9 cellular contexts compared by ENCODE assay signal in the genomic region with DNA sequence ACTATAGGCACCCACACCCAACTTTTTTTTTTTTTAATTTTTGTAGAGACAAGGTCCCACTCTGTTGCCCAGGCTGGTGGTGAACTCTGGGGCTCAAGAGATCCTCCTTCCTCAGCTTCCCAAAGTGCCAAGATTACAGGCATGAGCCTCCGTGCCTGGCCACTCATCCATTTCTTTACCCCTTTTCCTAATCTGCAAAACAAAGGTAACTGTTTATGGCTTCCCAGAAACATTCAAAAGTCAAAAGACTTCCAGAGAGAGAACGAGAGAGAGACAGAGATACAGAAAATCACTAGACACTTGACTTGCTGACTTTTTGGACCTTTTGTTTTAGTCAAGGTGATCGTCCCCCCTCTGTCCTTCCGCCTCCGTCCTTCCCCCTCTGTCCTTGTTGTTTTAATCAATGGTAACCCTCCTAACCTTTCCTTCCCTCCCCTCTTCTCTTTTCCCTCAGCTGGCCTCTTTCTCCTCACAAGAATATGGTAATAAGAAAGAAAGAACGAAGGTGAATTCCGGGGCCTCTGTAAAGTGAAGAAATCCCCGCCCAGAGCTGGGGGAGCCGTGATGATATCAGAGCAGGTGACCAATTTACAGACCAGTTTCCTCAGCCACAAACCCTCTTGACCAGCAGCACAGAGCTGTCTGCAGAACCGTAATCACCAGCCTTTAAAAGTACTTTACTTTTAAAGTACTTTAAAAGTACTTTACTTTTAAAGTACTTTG. TPM values are rescaled to one million over a fixed set of nuclear protein-coding genes. Genes with fewer than 3 reads are reported as not detected.
DNase-seq lines count a peak whose midpoint lies in the region; ATAC-seq and TF ChIP-seq lines count a peak whose summit lies in the region.
"Had no signal": no experiment of that assay in that cellular context is flagged by ENCODE, and none has a peak within 500 bp of the region (broad histone marks: within the 10 kb centered on the region; RNA-seq: fewer than 3 reads in every experiment).

No MANE protein-coding gene starts in this region.

- POLR2A ChIA-PET in activated CD4-positive, alpha-beta memory T cell treated with anti-CD3 and anti-CD28 coated beads for 36 hours (lab: Charles Lee): no interaction called here
- POLR2A ChIA-PET in activated CD4-positive, alpha-beta memory T cell treated with anti-CD3 and anti-CD28 coated beads, Interleukin-2, amount 10 ng/mL, durations not matched to agents 7 days and 5 days (lab: Charles Lee): no interaction called here

- H3K4me3 ChIP-seq in choroid plexus epithelial cell (ENCODE audit: low read depth, low read length): no peak overlapping the region

- no peak for TF ChIP-seq CTCF in choroid plexus epithelial cell (conservative IDR thresholded peaks at IDR 0.05; ENCODE audit: low read depth, low read length)

- peaks cover 4% of the 10 kb centered on the region for H3K9me3 Mint-ChIP-seq in activated CD4-positive, alpha-beta memory T cell treated with anti-CD3 and anti-CD28 coated beads for 36 hours
- peaks cover 4% of the 10 kb centered on the region for H3K9me3 Mint-ChIP-seq in activated CD4-positive, alpha-beta memory T cell treated with anti-CD3 and anti-CD28 coated beads, Interleukin-2, amount 10 ng/mL, durations not matched to agents 7 days and 5 days
- H3K9me3 Mint-ChIP-seq in stimulated activated naive B cell treated with anti-CD40 and anti-IgM and Interleukin-4, amounts not matched to agents 10 μg/mL and 1 μg/mL and 100 μg/mL, for 72 hours: no peaks in the 10 kb centered on the region

- intact Hi-C loops in activated CD4-positive, alpha-beta memory T cell treated with anti-CD3 and anti-CD28 coated beads for 36 hours (cut with micrococcal nuclease): no loop called here

- no peak for DNase-seq in activated CD4-positive, alpha-beta memory T cell treated with anti-CD3 and anti-CD28 coated beads for 36 hours
- no peak for DNase-seq in activated CD4-positive, alpha-beta memory T cell treated with anti-CD3 and anti-CD28 coated beads, Interleukin-2, amount 10 ng/mL, durations not matched to agents 7 days and 5 days
- DNase-seq in choroid plexus epithelial cell (ENCODE audit: low read depth) (peak; percentile 29), NCI-H128 (lab: John Stamatoyannopoulos, UW; ENCODE audit: unreplicated experiment) (no peak), Kasumi-1 (lab: John Stamatoyannopoulos, UW) (no peak)
- DNase-seq in stimulated activated naive B cell treated with anti-CD40 and anti-IgM and Interleukin-4, amounts not matched to agents 10 μg/mL and 1 μg/mL and 100 μg/mL, for 72 hours: no peak
- DNase-seq in activated CD8-positive, alpha-beta memory T cell treated with anti-CD3 and anti-CD28 coated beads, Interleukin-2, amount 50 U/mL, for 4 hours: no peak

- peaks cover 65% of the 10 kb centered on the region for H3K4me1 Mint-ChIP-seq in activated CD4-positive, alpha-beta memory T cell treated with anti-CD3 and anti-CD28 coated beads for 36 hours (ENCODE audit: low read depth)
- H3K4me1 Mint-ChIP-seq in activated CD4-positive, alpha-beta memory T cell treated with anti-CD3 and anti-CD28 coated beads, Interleukin-2, amount 10 ng/mL, durations not matched to agents 7 days and 5 days: peaks cover 36% of the 10 kb centered on the region
- peaks cover 49 to 80% of the 10 kb centered on the region in 2 donors for H3K4me1 Mint-ChIP-seq in stimulated activated naive B cell treated with anti-CD40 and anti-IgM and Interleukin-4, amounts not matched to agents 10 μg/mL and 1 μg/mL and 100 μg/mL, for 72 hours

- no peak overlapping the region for H3K4me3 Mint-ChIP-seq in activated CD4-positive, alpha-beta memory T cell treated with anti-CD3 and anti-CD28 coated beads for 36 hours
- H3K4me3 Mint-ChIP-seq in activated CD4-positive, alpha-beta memory T cell treated with anti-CD3 and anti-CD28 coated beads, Interleukin-2, amount 10 ng/mL, durations not matched to agents 7 days and 5 days: no peak overlapping the region
- peak overlapping the region; percentile 4 to 21 for H3K4me3 Mint-ChIP-seq in stimulated activated naive B cell treated with anti-CD40 and anti-IgM and Interleukin-4, amounts not matched to agents 10 μg/mL and 1 μg/mL and 100 μg/mL, for 72 hours

- no peaks in the 10 kb centered on the region for H3K27me3 Mint-ChIP-seq in activated CD4-positive, alpha-beta memory T cell treated with anti-CD3 and anti-CD28 coated beads for 36 hours
- no peaks in the 10 kb centered on the region for H3K27me3 Mint-ChIP-seq in activated CD4-positive, alpha-beta memory T cell treated with anti-CD3 and anti-CD28 coated beads, Interleukin-2, amount 10 ng/mL, durations not matched to agents 7 days and 5 days
- no peaks in the 10 kb centered on the region for H3K27me3 Mint-ChIP-seq in stimulated activated naive B cell treated with anti-CD40 and anti-IgM and Interleukin-4, amounts not matched to agents 10 μg/mL and 1 μg/mL and 100 μg/mL, for 72 hours

- H3K36me3 Mint-ChIP-seq in activated CD4-positive, alpha-beta memory T cell treated with anti-CD3 and anti-CD28 coated beads for 36 hours: peaks cover 30% of the 10 kb centered on the region
- peaks cover 33% of the 10 kb centered on the region for H3K36me3 Mint-ChIP-seq in activated CD4-positive, alpha-beta memory T cell treated with anti-CD3 and anti-CD28 coated beads, Interleukin-2, amount 10 ng/mL, durations not matched to agents 7 days and 5 days (ENCODE audit: low read depth)
- H3K36me3 Mint-ChIP-seq in stimulated activated naive B cell treated with anti-CD40 and anti-IgM and Interleukin-4, amounts not matched to agents 10 μg/mL and 1 μg/mL and 100 μg/mL, for 72 hours: peaks cover 39 to 52% of the 10 kb centered on the region in 2 donors

- ATAC-seq in HG03175 (IDR thresholded peaks at IDR 0.05; ENCODE audit: unreplicated experiment): peak; percentile 54
- no peak for ATAC-seq in stimulated activated naive B cell treated with anti-CD40 and anti-IgM and Interleukin-4, amounts not matched to agents 10 μg/mL and 1 μg/mL and 100 μg/mL, for 72 hours (replicated peaks)

- CTCF ChIA-PET in activated CD4-positive, alpha-beta memory T cell treated with anti-CD3 and anti-CD28 coated beads for 36 hours (lab: Charles Lee): interaction anchor here (1.1 kb wide), 1 partner anchor 17 kb away, joined by 4 read pairs; no protein-coding TSS in a partner anchor
- CTCF ChIA-PET in activated CD4-positive, alpha-beta memory T cell treated with anti-CD3 and anti-CD28 coated beads, Interleukin-2, amount 10 ng/mL, durations not matched to agents 7 days and 5 days (lab: Charles Lee): no interaction called here

- peak overlapping the region; percentile 21 for H3K27ac Mint-ChIP-seq in activated CD4-positive, alpha-beta memory T cell treated with anti-CD3 and anti-CD28 coated beads for 36 hours
- no peak overlapping the region for H3K27ac Mint-ChIP-seq in activated CD4-positive, alpha-beta memory T cell treated with anti-CD3 and anti-CD28 coated beads, Interleukin-2, amount 10 ng/mL, durations not matched to agents 7 days and 5 days
- peak overlapping the region; percentile 75 for H3K27ac Mint-ChIP-seq in stimulated activated naive B cell treated with anti-CD40 and anti-IgM and Interleukin-4, amounts not matched to agents 10 μg/mL and 1 μg/mL and 100 μg/mL, for 72 hours

RNA-seq across cellular contexts. Expression of gene KLHL6, which starts 21.9 kb away (rescaled TPM):
- 10 to 100 TPM; 63.5 to 65.2 TPM for total RNA-seq in activated CD4-positive, alpha-beta memory T cell treated with anti-CD3 and anti-CD28 coated beads for 36 hours
- 10 to 100 TPM; 47.1 to 48.6 TPM for total RNA-seq in activated CD4-positive, alpha-beta memory T cell treated with anti-CD3 and anti-CD28 coated beads, Interleukin-2, amount 10 ng/mL, durations not matched to agents 7 days and 5 days
- total RNA-seq: M059J had no signal

Comparison
In these comparisons a context has a peak if more than half of its experiments do, and no peak if none do; other contexts are left out.
1. H3K4me3 Mint-ChIP-seq: peak in stimulated activated naive B cell treated with anti-CD40 and anti-IgM and Interleukin-4, amounts not matched to agents 10 μg/mL and 1 μg/mL and 100 μg/mL, for 72 hours (2 of 2); none in activated CD4-positive, alpha-beta memory T cell treated with anti-CD3 and anti-CD28 coated beads for 36 hours (single experiment) and activated CD4-positive, alpha-beta memory T cell treated with anti-CD3 and anti-CD28 coated beads, Interleukin-2, amount 10 ng/mL, durations not matched to agents 7 days and 5 days (single experiment).